Comparison of ENCODE assay signal across 19 cellular contexts in genomic region chr7:30474485-30474884, GRCh38. TPM values are rescaled to one million over a fixed set of nuclear protein-coding genes. Genes with fewer than 3 reads are reported as not detected.
DNase-seq lines count a peak whose midpoint lies in the region; ATAC-seq and TF ChIP-seq lines count a peak whose summit lies in the region.
"Had no signal": no experiment of that assay in that cellular context is flagged by ENCODE, and none has a peak within 500 bp of the region (broad histone marks: within the 10 kb centered on the region; RNA-seq: fewer than 3 reads in every experiment).

No MANE protein-coding gene starts in this region.

- peaks cover 49% of the 10 kb centered on the region for H3K79me2 ChIP-seq in osteoblast (ENCODE audit: insufficient read depth, low read length)

- H3K27ac ChIP-seq in heart left ventricle, result peak overlapping the region in 10 of 12 donors; percentile 4 to 98 (median 44)
- peak overlapping the region; percentile 63 to 77 for H3K27ac ChIP-seq in ascending aorta
- peak overlapping the region; percentile 99 for H3K27ac ChIP-seq in osteoblast (ENCODE audit: low read depth, low read length)
- H3K27ac ChIP-seq in upper lobe of left lung, result peak overlapping the region in 3 of 4 donors; percentile 30 to 94 (median 36)
- H3K27ac ChIP-seq: epithelial cell of prostate had no signal

- H3K4me1 ChIP-seq in heart left ventricle, result peaks cover 22 to 94% (median 87%) of the 10 kb centered on the region in 12 donors
- H3K4me1 ChIP-seq in ascending aorta, result peaks cover 5 to 51% of the 10 kb centered on the region in 2 donors
- peaks cover 82% of the 10 kb centered on the region for H3K4me1 ChIP-seq in osteoblast (ENCODE audit: insufficient read depth, low read length)
- peaks cover 83 to 94% (median 90%) of the 10 kb centered on the region in 4 donors for H3K4me1 ChIP-seq in upper lobe of left lung

- TF ChIP-seq POLR2A in heart left ventricle (IDR thresholded peaks at IDR 0.05), result no peak
- no peak for TF ChIP-seq POLR2A in upper lobe of left lung (IDR thresholded peaks at IDR 0.05)

- H3K4me3 ChIP-seq in heart left ventricle (no peak overlapping the region), ascending aorta (no peak overlapping the region), osteoblast (ENCODE audit: insufficient read depth, low read length) (no peak overlapping the region), upper lobe of left lung (no peak overlapping the region)
- H3K4me3 ChIP-seq: HAP-1 had no signal

- H3K36me3 ChIP-seq in heart left ventricle (peaks cover 0 to 6% (median 0%) of the 10 kb centered on the region in 9 donors), ascending aorta (no peaks in the 10 kb centered on the region), osteoblast (ENCODE audit: insufficient read depth, low read length) (no peaks in the 10 kb centered on the region), upper lobe of left lung (no peaks in the 10 kb centered on the region)
- H3K36me3 ChIP-seq: HAP-1 had no signal

- peak overlapping the region; percentile 9 for H3K4me2 ChIP-seq in osteoblast (ENCODE audit: insufficient read depth, low read length)

- ATAC-seq in heart left ventricle, result no peak
- no peak for ATAC-seq in Right ventricle myocardium superior (ENCODE audit: poor library complexity)
- no peak for ATAC-seq in upper lobe of left lung (ENCODE audit: low FRiP score in 2 of 2)
- ATAC-seq in HG02938 (IDR thresholded peaks at IDR 0.05; ENCODE audit: unreplicated experiment), result no peak
- ATAC-seq: activated CD4-positive, alpha-beta T cell treated with anti-CD3 and anti-CD28 coated beads for 36 hours had no signal

- WGBS in heart left ventricle, 4 donors, result 88 to 95% (median 94%) methylated on average over 8 to 10 of the region's 10 CpGs
- WGBS in upper lobe of left lung, 2 donors, result 94 to 98% methylated on average over 5 to 10 of the region's 10 CpGs

- H3K9me3 ChIP-seq in heart left ventricle (no peaks in the 10 kb centered on the region), ascending aorta (no peaks in the 10 kb centered on the region), osteoblast (ENCODE audit: low read depth, low read length) (no peaks in the 10 kb centered on the region), upper lobe of left lung (no peaks in the 10 kb centered on the region)
- H3K9me3 ChIP-seq: HAP-1 had no signal

- no peaks in the 10 kb centered on the region for H4K20me1 ChIP-seq in osteoblast (ENCODE audit: insufficient read depth, low read length)

- TF ChIP-seq EP300 in upper lobe of left lung (IDR thresholded peaks at IDR 0.05), result no peak

- no peak overlapping the region for H2AFZ ChIP-seq in osteoblast (ENCODE audit: low read length)

- intact Hi-C loops in heart left ventricle (cut with DNase I), result loop anchor here in 2 of 10 donors (5.0 to 10.0 kb wide), 2 partner anchors 190 to 192 kb away; partner anchors contain the start of gene ZNRF2 (in 2 of the 2)
- intact Hi-C loops in Right ventricle myocardium superior (cut with DNase I), result no loop called here
- intact Hi-C loops in ascending aorta (cut with DNase I), result loop anchor here (5.0 kb wide), 1 partner anchor 292 kb away; no protein-coding TSS in a partner anchor
- intact Hi-C loops in posterior cingulate gyrus (cut with DNase I), result no loop called here

- DNase-seq in heart left ventricle, result no peak
- DNase-seq in Right ventricle myocardium superior, result no peak
- DNase-seq in ascending aorta (ENCODE audit: low spot score in 2 of 2), result peak in 1 of 2 donors; percentile 56
- no peak for DNase-seq in osteoblast (ENCODE audit: insufficient read length, low spot score, missing footprints)
- DNase-seq in upper lobe of left lung, result no peak
- no peak for DNase-seq in posterior cingulate gyrus
- no peak for DNase-seq in NCI-H2171 treated with DMSO at 0.1 percent for 48 hours (lab: John Stamatoyannopoulos, UW)
- DNase-seq: activated CD4-positive, alpha-beta T cell treated with anti-CD3 and anti-CD28 coated beads for 36 hours; CD8-positive, alpha-beta memory T cell; DND-41; KBM-7; mesendoderm; NCI-H1048; NCI-H2081; NCI-H524 treated with DMSO at 0.1 percent for 48 hours; OCI-M1 had no signal

- no peak for TF ChIP-seq CTCF in heart left ventricle (IDR thresholded peaks at IDR 0.05)
- TF ChIP-seq CTCF in ascending aorta (IDR thresholded peaks at IDR 0.05), result no peak
- TF ChIP-seq CTCF in osteoblast (IDR thresholded peaks at IDR 0.05; ENCODE audit: extremely low read depth, low read depth, low read length), result no peak
- no peak for TF ChIP-seq CTCF in upper lobe of left lung (IDR thresholded peaks at IDR 0.05)

- H3K27me3 ChIP-seq in heart left ventricle, result no peaks in the 10 kb centered on the region
- no peaks in the 10 kb centered on the region for H3K27me3 ChIP-seq in ascending aorta
- H3K27me3 ChIP-seq in osteoblast (ENCODE audit: insufficient read depth, low read length), result no peaks in the 10 kb centered on the region
- no peaks in the 10 kb centered on the region for H3K27me3 ChIP-seq in upper lobe of left lung

RNA-seq across cellular contexts. Expression of gene NOD1, which starts 4.1 kb away (rescaled TPM):
- total RNA-seq in heart left ventricle (10 to 100 TPM in 3 of 9 donors, 1 to 10 TPM in 6; 5.3 to 28.8 (median 9.0) TPM), Right ventricle myocardium superior (7.6 TPM), ascending aorta (20.0 TPM), osteoblast (7.6 and 7.7 TPM in 2 replicates), upper lobe of left lung (10 to 100 TPM; 24.7 to 71.2 (median 38.0) TPM)
- 10 to 100 TPM in 1 of 2 donors, 1 to 10 TPM in 1; 7.5 to 11.2 TPM for polyA plus RNA-seq in heart left ventricle

RNA-seq across cellular contexts. Expression of gene GGCT, which starts 30.1 kb away (rescaled TPM):
- total RNA-seq in heart left ventricle, result 10 to 100 TPM; 14.1 to 23.6 (median 17.8) TPM
- 10 to 100 TPM; 33.2 to 54.3 TPM for polyA plus RNA-seq in heart left ventricle
- 17.4 TPM for total RNA-seq in Right ventricle myocardium superior
- total RNA-seq in ascending aorta, result 0.43 TPM
- 24.2 and 26.8 TPM in 2 replicates for total RNA-seq in osteoblast
- 10 to 100 TPM; 12.6 to 26.2 (median 22.2) TPM for total RNA-seq in upper lobe of left lung

Comparison
In these comparisons a context has a peak if more than half of its experiments do, and no peak if none do; other contexts are left out.
1. H3K27ac ChIP-seq: peak in every context shown above with its lines; median percentile 99 in osteoblast; 70 in ascending aorta; 44 in heart left ventricle; 36 in upper lobe of left lung.